ENCODE assay signal across 8 cellular contexts in the genomic region with DNA sequence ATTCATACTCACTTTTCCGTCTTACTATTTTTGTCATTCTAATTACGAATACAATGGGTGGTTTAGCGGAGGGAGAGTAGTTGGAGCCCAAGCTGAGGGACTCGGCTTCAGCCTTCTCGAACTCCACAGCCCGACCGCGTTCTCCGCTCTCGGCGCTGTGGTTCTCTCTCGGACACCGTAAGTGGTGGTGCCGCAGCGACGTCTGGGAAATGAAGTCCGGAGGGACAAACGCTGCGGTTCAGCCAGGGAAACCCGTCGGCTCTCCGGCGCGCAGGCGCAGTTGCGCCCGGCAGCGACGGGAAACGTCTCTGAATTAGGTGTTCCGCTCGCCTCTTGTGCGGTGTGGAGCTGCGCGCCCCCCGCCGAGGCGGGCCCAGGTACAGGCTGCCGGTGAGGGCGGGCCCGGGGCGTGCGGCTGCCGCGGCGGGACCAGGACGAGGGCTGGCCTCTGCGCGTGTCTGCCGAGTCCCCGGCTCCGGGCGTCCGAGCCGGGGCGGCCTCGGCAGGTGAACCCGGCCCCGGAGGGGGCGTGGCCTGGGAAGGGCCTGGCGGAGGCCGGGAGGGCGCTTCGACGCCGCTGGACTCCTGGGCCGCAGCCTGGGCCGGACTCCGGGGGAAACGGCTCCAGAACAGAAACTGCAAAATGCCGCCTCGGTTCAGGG. TPM values are rescaled to one million over a fixed set of nuclear protein-coding genes. Genes with fewer than 3 reads are reported as not detected.
DNase-seq lines count a peak whose midpoint lies in the region; ATAC-seq and TF ChIP-seq lines count a peak whose summit lies in the region.

ZNF879 (plus strand) TSS at position 277 of the 662 bp plus-strand sequence. CDS start 1,201 bp downstream, outside the sequence.

- intact Hi-C loops in CD8-positive, alpha-beta T cell (cut with DNase I, micrococcal nuclease) = loop anchor here (1.0 to 2.0 kb wide), 5 partner anchors 37 to 397 kb away; partner anchors contain the start of genes ZNF354A (in 2 of the 2), ZNF354B (in 2 of the 2), ZNF354C (in 2 of the 2) and CLK4 (in 1 of the 2)
- intact Hi-C loops in left ventricle myocardium superior (cut with micrococcal nuclease) = no loop called here
- intact Hi-C loops in posterior cingulate gyrus (cut with DNase I) = loop anchor here (1.0 to 2.0 kb wide), 2 partner anchors 37 to 83 kb away; partner anchors contain the start of genes ZNF354C and ZNF454
- intact Hi-C loops in transverse colon (cut with DNase I; ENCODE audit: low total_unique reads) = no loop called here

- no peak for TF ChIP-seq EP300 in transverse colon (IDR thresholded peaks at IDR 0.05; ENCODE audit: low read depth)

- peak within 1 kb of the TSS; percentile 70 for H3K4me3 ChIP-seq in CD8-positive, alpha-beta T cell (ENCODE audit: low read depth, low read length)
- H3K4me3 ChIP-seq in transverse colon = peak within 1 kb of the TSS; percentile 42 to 86 (median 74)

- H3K36me3 ChIP-seq in CD8-positive, alpha-beta T cell (ENCODE audit: insufficient read depth, low read length) = peaks cover 24% of the 10 kb centered on the region
- H3K36me3 ChIP-seq in transverse colon = peaks cover 0 to 36% (median 17%) of the 10 kb centered on the region in 4 donors

- ATAC-seq in CD8-positive, alpha-beta T cell = peak; percentile 92
- ATAC-seq in GM21737 (IDR thresholded peaks at IDR 0.05; ENCODE audit: unreplicated experiment) (peak; percentile 86), left ventricle myocardium superior (peak; percentile 99)

- H3K27ac Mint-ChIP-seq in CD8-positive, alpha-beta T cell = peak within 1 kb of the TSS; percentile 82
- peak within 1 kb of the TSS; percentile 77 for H3K27ac Mint-ChIP-seq in T-helper 2 cell treated with Interferon-gamma antibody and Interleukin-4, amounts not matched to agents 5 μg/mL and 100 μg/mL, for 36 hours

- TF ChIP-seq POLR2A in transverse colon (IDR thresholded peaks at IDR 0.05) = no peak

- peaks cover 5% of the 10 kb centered on the region for H3K9me3 ChIP-seq in CD8-positive, alpha-beta T cell (ENCODE audit: low read length)
- H3K9me3 ChIP-seq in transverse colon = peaks cover 20 to 22% of the 10 kb centered on the region in 2 donors

- peaks cover 17% of the 10 kb centered on the region for H3K4me1 Mint-ChIP-seq in CD8-positive, alpha-beta T cell (ENCODE audit: low read depth)
- peaks cover 9% of the 10 kb centered on the region for H3K4me1 Mint-ChIP-seq in T-helper 2 cell treated with Interferon-gamma antibody and Interleukin-4, amounts not matched to agents 5 μg/mL and 100 μg/mL, for 36 hours (ENCODE audit: low read depth)

- POLR2A ChIA-PET in CD8-positive, alpha-beta T cell (lab: Charles Lee) = interaction anchor here (0.8 to 1.7 kb wide), 2 partner anchors 36 to 46 kb away, joined by 3 to 9 read pairs; partner anchors contain the start of gene ZNF354C

- 1 to 4% methylated on average over 11 to 71 of the region's 72 CpGs for WGBS in transverse colon (ENCODE audit: low coverage in 1 of 2), 2 donors

- H3K4me1 ChIP-seq in CD8-positive, alpha-beta T cell (ENCODE audit: insufficient read depth, low read length) = peaks cover 9% of the 10 kb centered on the region
- peaks cover 0 to 10% (median 6%) of the 10 kb centered on the region in 4 donors for H3K4me1 ChIP-seq in transverse colon

- H3K4me3 Mint-ChIP-seq in CD8-positive, alpha-beta T cell = peak within 1 kb of the TSS; percentile 96
- peak within 1 kb of the TSS; percentile 98 for H3K4me3 Mint-ChIP-seq in T-helper 2 cell treated with Interferon-gamma antibody and Interleukin-4, amounts not matched to agents 5 μg/mL and 100 μg/mL, for 36 hours

- no peaks in the 10 kb centered on the region for H3K27me3 ChIP-seq in CD8-positive, alpha-beta T cell (ENCODE audit: insufficient read depth, low read length)
- H3K27me3 ChIP-seq in transverse colon = no peaks in the 10 kb centered on the region

- H3K27me3 Mint-ChIP-seq in CD8-positive, alpha-beta T cell (ENCODE audit: low read depth) = peaks cover 7% of the 10 kb centered on the region
- peaks cover 3% of the 10 kb centered on the region for H3K27me3 Mint-ChIP-seq in T-helper 2 cell treated with Interferon-gamma antibody and Interleukin-4, amounts not matched to agents 5 μg/mL and 100 μg/mL, for 36 hours (ENCODE audit: low read depth)

- peak within 1 kb of the TSS; percentile 59 for H3K27ac ChIP-seq in CD8-positive, alpha-beta T cell (ENCODE audit: low read depth, low read length)
- H3K27ac ChIP-seq in transverse colon = peak within 1 kb of the TSS; percentile 88 to 92 (median 88)

- in situ Hi-C loops in transverse colon (cut with MboI; ENCODE audit: low pct_ligation_motif_present in 1 of 4, low pct_unique_long_range_greater_than_20kb in 1 of 4, low sequenced_read_pairs in 3 of 4) = no loop called here

- H3K36me3 Mint-ChIP-seq in CD8-positive, alpha-beta T cell = peaks cover 42% of the 10 kb centered on the region
- H3K36me3 Mint-ChIP-seq in T-helper 2 cell treated with Interferon-gamma antibody and Interleukin-4, amounts not matched to agents 5 μg/mL and 100 μg/mL, for 36 hours (ENCODE audit: low read depth) = peaks cover 35% of the 10 kb centered on the region

- CTCF ChIA-PET in CD8-positive, alpha-beta T cell (lab: Charles Lee) = no interaction called here

- peaks cover 18% of the 10 kb centered on the region for H3K9me3 Mint-ChIP-seq in CD8-positive, alpha-beta T cell
- H3K9me3 Mint-ChIP-seq in T-helper 2 cell treated with Interferon-gamma antibody and Interleukin-4, amounts not matched to agents 5 μg/mL and 100 μg/mL, for 36 hours = peaks cover 47% of the 10 kb centered on the region

- peak; percentile 86 to 97 (median 93) for DNase-seq in CD8-positive, alpha-beta T cell
- DNase-seq in NAMALWA (ENCODE audit: low spot score) = peak; percentile 88
- peak; percentile 90 for DNase-seq in T-helper 2 cell treated with Interferon-gamma antibody and Interleukin-4, amounts not matched to agents 5 μg/mL and 100 μg/mL, for 36 hours (ENCODE audit: low spot score)
- DNase-seq in anterior cingulate cortex (lab: John Stamatoyannopoulos, UW) = peak; percentile 66 to 96 (median 90)
- DNase-seq in left ventricle myocardium superior = peak; percentile 96
- peak; percentile 91 to 99 (median 96) for DNase-seq in posterior cingulate gyrus
- DNase-seq in transverse colon = peak; percentile 93

- TF ChIP-seq CTCF in CD8-positive, alpha-beta T cell (IDR thresholded peaks at IDR 0.05) = no peak
- TF ChIP-seq CTCF in transverse colon (IDR thresholded peaks at IDR 0.05) = no peak

RNA-seq across cellular contexts. Expression of gene ZNF879, which starts in this region (rescaled TPM):
- total RNA-seq in CD8-positive, alpha-beta T cell = 1 to 10 TPM; 4.5 to 5.8 TPM
- total RNA-seq in left ventricle myocardium superior (4.6 TPM), transverse colon (1 to 10 TPM; 3.0 to 8.2 (median 6.3) TPM)

Comparison
In these comparisons a context has a peak if more than half of its experiments do, and no peak if none do; other contexts are left out.
1. Peak in every context shown above with its lines: DNase-seq, ATAC-seq, H3K4me3 ChIP-seq and H3K27ac ChIP-seq.
2. intact Hi-C loops: an anchor here in CD8-positive, alpha-beta T cell (1.0 to 2.0 kb wide) and posterior cingulate gyrus (1.0 to 2.0 kb wide); none called in left ventricle myocardium superior and transverse colon.